Comparison of ENCODE assay signal across 18 cellular contexts in the genomic region with DNA sequence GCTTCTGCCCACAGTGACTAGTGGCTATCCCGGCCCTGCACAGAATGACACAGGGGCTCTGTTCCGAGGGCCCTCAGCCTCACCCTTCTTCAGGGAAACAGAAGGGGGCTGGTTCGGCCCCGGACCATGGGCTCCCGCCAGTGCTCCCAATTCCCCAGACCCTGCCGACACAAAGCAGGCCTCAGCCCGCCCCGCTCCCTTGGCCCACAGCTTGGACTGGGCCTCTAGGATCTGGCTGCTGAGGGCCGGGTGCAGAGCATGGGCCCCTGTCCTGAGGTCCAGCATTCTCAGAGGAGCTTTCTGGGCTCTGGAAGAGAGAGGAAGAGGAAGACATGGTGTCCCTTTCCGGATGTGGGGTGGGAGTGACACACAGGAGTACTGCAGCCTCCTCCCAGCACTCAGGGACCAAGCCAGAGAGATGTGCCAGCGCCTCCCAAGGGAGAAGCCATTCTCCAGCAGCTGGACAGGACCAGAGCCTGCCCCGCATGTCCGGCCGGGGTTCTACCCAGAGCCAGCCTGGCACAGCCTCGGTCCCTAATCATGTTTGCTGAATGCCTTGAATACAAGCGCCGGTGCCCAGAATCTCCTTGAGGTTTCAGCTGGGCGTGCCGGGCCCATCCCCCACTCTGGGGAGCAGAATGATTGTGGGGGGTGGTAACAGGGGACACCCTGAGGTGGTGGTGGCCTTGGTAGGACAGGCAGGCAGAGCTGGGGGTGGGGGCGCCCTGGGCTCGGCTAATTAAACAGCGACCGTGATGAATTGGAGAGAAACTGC. TPM values are rescaled to one million over a fixed set of nuclear protein-coding genes. Genes with fewer than 3 reads are reported as not detected.
"Had no signal": no experiment of that assay in that cellular context is flagged by ENCODE, and none has a peak within 500 bp of the region (broad histone marks: within the 10 kb centered on the region; RNA-seq: fewer than 3 reads in every experiment).

No MANE protein-coding gene starts in this region.

- FAIRE-seq: endometrium had no signal

- H3K36me3 Mint-ChIP-seq: activated naive CD8-positive, alpha-beta T cell treated with anti-CD3 and anti-CD28 coated beads for 36 hours; naive thymus-derived CD8-positive, alpha-beta T cell had no signal

- H3K9me3 Mint-ChIP-seq: activated naive CD8-positive, alpha-beta T cell treated with anti-CD3 and anti-CD28 coated beads for 36 hours; activated T-cell treated with anti-CD3 and anti-CD28 coated beads, Interleukin-2, amount 50 U/mL, for 4 hours; naive thymus-derived CD8-positive, alpha-beta T cell had no signal

- H3K27ac Mint-ChIP-seq: activated naive CD8-positive, alpha-beta T cell treated with anti-CD3 and anti-CD28 coated beads for 36 hours; progenitor cell of endocrine pancreas had no signal

- H3K9me3 ChIP-seq: esophagus squamous epithelium, mucosa of descending colon, upper lobe of left lung had no signal

- H3K27me3 ChIP-seq: upper lobe of left lung had no signal

- ATAC-seq: activated T-cell treated with anti-CD3 and anti-CD28 coated beads, Interleukin-2, amount 50 U/mL, for 4 hours; left colon; mucosa of descending colon; naive thymus-derived CD8-positive, alpha-beta T cell; right cardiac atrium had no signal

- H3K36me3 ChIP-seq: esophagus squamous epithelium, upper lobe of left lung had no signal

- H3K27ac ChIP-seq: esophagus squamous epithelium, upper lobe of left lung had no signal

- DNase-seq: activated CD4-positive, alpha-beta T cell treated with anti-CD3 and anti-CD28 coated beads, Interleukin-2, amount 50 U/mL, for 4 hours; activated CD4-positive, CD25-positive, alpha-beta regulatory T cell treated with anti-CD3 and anti-CD28 coated beads, Interleukin-2, amount 50 U/mL, for 72 hours; activated gamma-delta T cell; activated naive CD8-positive, alpha-beta T cell treated with anti-CD3 and anti-CD28 coated beads for 36 hours; activated T-cell treated with anti-CD3 and anti-CD28 coated beads, Interleukin-2, amount 50 U/mL, for 4 hours; esophagus squamous epithelium; glutamatergic neuron; left colon; mucosa of descending colon; naive thymus-derived CD8-positive, alpha-beta T cell; right cardiac atrium; stimulated activated CD4-positive, alpha-beta T cell treated with anti-CD3 and anti-CD28 coated beads, Interleukin-2, amount 100 ng/mL, for 24 hours; stimulated activated naive CD4-positive, alpha-beta T cell; T-helper 9 cell; upper lobe of left lung had no signal

- H3K4me3 Mint-ChIP-seq: activated naive CD8-positive, alpha-beta T cell treated with anti-CD3 and anti-CD28 coated beads for 36 hours; activated T-cell treated with anti-CD3 and anti-CD28 coated beads, Interleukin-2, amount 50 U/mL, for 4 hours; naive thymus-derived CD8-positive, alpha-beta T cell had no signal

- H3K4me3 ChIP-seq: esophagus squamous epithelium, mucosa of descending colon, upper lobe of left lung had no signal

- H3K27me3 Mint-ChIP-seq: activated naive CD8-positive, alpha-beta T cell treated with anti-CD3 and anti-CD28 coated beads for 36 hours; naive thymus-derived CD8-positive, alpha-beta T cell had no signal

RNA-seq across cellular contexts. Expression of gene C20orf203, which starts 23.9 kb away (rescaled TPM):
- polyA plus RNA-seq: mammary epithelial cell, right cardiac atrium had no signal
